Comparison of ENCODE assay signal across 11 cellular contexts in the genomic region with DNA sequence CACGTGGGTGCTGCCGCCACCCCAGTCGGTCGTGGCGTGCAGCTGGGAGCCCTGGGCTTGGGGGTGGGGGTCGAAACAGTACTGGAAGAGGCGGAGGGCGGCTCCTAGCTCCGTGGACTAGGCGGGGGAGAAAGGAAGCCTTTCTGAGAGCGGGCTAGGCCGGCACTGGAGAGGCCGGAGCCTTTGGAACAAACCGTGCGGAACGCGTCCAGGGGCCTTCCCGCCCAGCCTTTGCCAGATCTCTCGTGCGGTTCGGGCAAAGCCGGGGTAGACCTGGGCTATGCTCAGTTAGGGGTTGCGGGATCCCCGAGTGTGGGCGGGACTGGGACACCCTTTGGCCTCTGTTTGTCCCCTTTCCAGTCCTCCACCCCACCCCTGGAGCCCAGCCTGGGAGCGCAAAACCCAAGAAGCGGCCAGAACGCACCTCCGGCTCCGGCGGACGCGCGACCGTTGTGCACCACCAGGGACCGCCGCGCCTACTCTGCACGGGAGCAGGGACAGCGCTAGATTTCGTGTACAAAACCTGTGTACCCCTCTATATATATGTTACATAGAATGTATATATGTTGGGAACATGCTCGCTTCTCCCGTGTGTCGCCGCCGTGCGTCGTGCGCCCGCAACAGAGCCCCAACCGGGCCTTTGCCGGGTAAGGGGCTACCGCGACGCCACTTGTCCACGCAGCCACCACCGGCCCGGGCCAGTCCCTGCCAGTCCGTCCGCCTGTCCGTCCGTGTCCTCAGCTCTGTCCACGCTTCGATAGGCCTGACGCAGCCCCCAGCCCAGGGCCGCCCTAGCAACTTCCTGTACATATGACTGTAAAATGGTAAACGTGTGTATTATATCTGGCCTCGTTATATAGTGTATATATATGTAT. TPM values are rescaled to one million over a fixed set of nuclear protein-coding genes. Genes with fewer than 3 reads are reported as not detected.
DNase-seq lines count a peak whose midpoint lies in the region; ATAC-seq and TF ChIP-seq lines count a peak whose summit lies in the region.
"Had no signal": no experiment of that assay in that cellular context is flagged by ENCODE, and none has a peak within 500 bp of the region (broad histone marks: within the 10 kb centered on the region; RNA-seq: fewer than 3 reads in every experiment).

No MANE protein-coding gene starts in this region.

- H3K27me3 Mint-ChIP-seq in chondrocyte (ENCODE audit: low read depth) = no peaks in the 10 kb centered on the region
- no peaks in the 10 kb centered on the region for H3K27me3 Mint-ChIP-seq in activated T-cell treated with anti-CD3 and anti-CD28 coated beads, Interleukin-2, amount 50 U/mL, for 4 hours (ENCODE audit: low read depth)
- H3K27me3 Mint-ChIP-seq: activated CD4-positive, alpha-beta T cell treated with anti-CD3 and anti-CD28 coated beads, Interleukin-2, amount 10 ng/mL, durations not matched to agents 7 days and 5 days had no signal

- H3K9me3 Mint-ChIP-seq in chondrocyte (ENCODE audit: low read depth) = no peaks in the 10 kb centered on the region
- H3K9me3 Mint-ChIP-seq in activated T-cell treated with anti-CD3 and anti-CD28 coated beads, Interleukin-2, amount 50 U/mL, for 4 hours = no peaks in the 10 kb centered on the region
- H3K9me3 Mint-ChIP-seq: activated CD4-positive, alpha-beta T cell treated with anti-CD3 and anti-CD28 coated beads, Interleukin-2, amount 10 ng/mL, durations not matched to agents 7 days and 5 days had no signal

- DNase-seq in chondrocyte (ENCODE audit: low spot score) = no peak
- DNase-seq in iris pigment epithelial cell (ENCODE audit: low read depth) = peak; percentile 51
- no peak for DNase-seq in T-helper 1 cell
- no peak for DNase-seq in activated CD4-positive, alpha-beta T cell treated with anti-CD3 and anti-CD28 coated beads for 1 hour
- no peak for DNase-seq in NCI-H2196 treated with DMSO at 0.1 percent for 48 hours (lab: John Stamatoyannopoulos, UW; ENCODE audit: unreplicated experiment)
- no peak for DNase-seq in activated T-cell treated with anti-CD3 and anti-CD28 coated beads, Interleukin-2, amount 50 U/mL, for 4 hours
- DNase-seq: activated CD4-positive, alpha-beta T cell treated with anti-CD3 and anti-CD28 coated beads, Interleukin-2, amount 10 ng/mL, durations not matched to agents 7 days and 5 days; DMS79 treated with DMSO at 0.1 percent for 48 hours had no signal

- H3K9ac ChIP-seq in HUES6 (ENCODE audit: low read length) (peak overlapping the region; percentile 77), subcutaneous abdominal adipose tissue (ENCODE audit: low read length in 5 of 5) (peak overlapping the region in 2 of 5 donors; percentile 37 to 47)

- no peak overlapping the region for H3K4me3 Mint-ChIP-seq in chondrocyte (ENCODE audit: unreplicated experiment)
- H3K4me3 Mint-ChIP-seq in activated T-cell treated with anti-CD3 and anti-CD28 coated beads, Interleukin-2, amount 50 U/mL, for 4 hours = no peak overlapping the region
- H3K4me3 Mint-ChIP-seq: activated CD4-positive, alpha-beta T cell treated with anti-CD3 and anti-CD28 coated beads, Interleukin-2, amount 10 ng/mL, durations not matched to agents 7 days and 5 days had no signal

- H3K36me3 ChIP-seq in HUES6 (ENCODE audit: control insufficient read depth, insufficient read depth, low read length) (peaks cover 29% of the 10 kb centered on the region), subcutaneous abdominal adipose tissue (ENCODE audit: control insufficient read depth in 5 of 5, insufficient read depth in 5 of 5, low read length in 5 of 5) (peaks cover 0 to 43% (median 35%) of the 10 kb centered on the region in 5 donors)

- H3K4me1 Mint-ChIP-seq in chondrocyte (ENCODE audit: low read depth) = peaks cover 14% of the 10 kb centered on the region
- peaks cover 2% of the 10 kb centered on the region for H3K4me1 Mint-ChIP-seq in activated T-cell treated with anti-CD3 and anti-CD28 coated beads, Interleukin-2, amount 50 U/mL, for 4 hours (ENCODE audit: low read depth)

- H3K27ac Mint-ChIP-seq in chondrocyte (ENCODE audit: unreplicated experiment) = peak overlapping the region; percentile 41
- H3K27ac Mint-ChIP-seq: activated CD4-positive, alpha-beta T cell treated with anti-CD3 and anti-CD28 coated beads, Interleukin-2, amount 10 ng/mL, durations not matched to agents 7 days and 5 days had no signal

- no peaks in the 10 kb centered on the region for H3K9me3 ChIP-seq in HUES6 (ENCODE audit: control insufficient read depth, insufficient read depth, low read depth, low read length)
- H3K9me3 ChIP-seq in subcutaneous abdominal adipose tissue (ENCODE audit: control insufficient read depth in 5 of 5, low read length in 5 of 5) = no peaks in the 10 kb centered on the region
- H3K9me3 ChIP-seq: neutrophil had no signal

- TF ChIP-seq CTCF in chondrocyte (IDR thresholded peaks at IDR 0.05) = no peak

- ATAC-seq in activated T-cell treated with anti-CD3 and anti-CD28 coated beads, Interleukin-2, amount 50 U/mL, for 4 hours = no peak

- H3K4me3 ChIP-seq in HUES6 (ENCODE audit: low read depth, low read length) = peak overlapping the region; percentile 64
- H3K4me3 ChIP-seq in subcutaneous abdominal adipose tissue (ENCODE audit: low read depth in 1 of 5, low read length in 5 of 5) = peak overlapping the region in 4 of 5 donors; percentile 16 to 46 (median 26)

- H3K27me3 ChIP-seq in HUES6 (ENCODE audit: control insufficient read depth, insufficient read depth, low read length) = peaks cover 25% of the 10 kb centered on the region
- no peaks in the 10 kb centered on the region for H3K27me3 ChIP-seq in subcutaneous abdominal adipose tissue (ENCODE audit: control insufficient read depth in 5 of 5, insufficient read depth in 4 of 5, low read length in 5 of 5)
- H3K27me3 ChIP-seq: neutrophil had no signal

- H3K27ac ChIP-seq in HUES6 (ENCODE audit: low read depth, low read length) (peak overlapping the region; percentile 25; the same call in 1 of the 2 replicates), subcutaneous abdominal adipose tissue (ENCODE audit: low read depth, low read length) (peak overlapping the region; percentile 62)
- H3K27ac ChIP-seq: neutrophil had no signal

- H3K4me1 ChIP-seq in HUES6 (ENCODE audit: control insufficient read depth, insufficient read depth, low read length) = peaks cover 25% of the 10 kb centered on the region
- peaks cover under 1 to 54% (median 30%) of the 10 kb centered on the region in 5 donors for H3K4me1 ChIP-seq in subcutaneous abdominal adipose tissue (ENCODE audit: control insufficient read depth in 5 of 5, insufficient read depth in 5 of 5, low read length in 5 of 5)

- H3K36me3 Mint-ChIP-seq in chondrocyte (ENCODE audit: low read depth) = peaks cover 10% of the 10 kb centered on the region
- H3K36me3 Mint-ChIP-seq in activated T-cell treated with anti-CD3 and anti-CD28 coated beads, Interleukin-2, amount 50 U/mL, for 4 hours (ENCODE audit: insufficient read depth) = no peaks in the 10 kb centered on the region

RNA-seq across cellular contexts. Expression of a gene that starts 26.2 kb away (rescaled TPM):
- 22.8 to 26.7 TPM (median 23.4 TPM) in 3 replicates for total RNA-seq in chondrocyte
- total RNA-seq in activated T-cell treated with anti-CD3 and anti-CD28 coated beads, Interleukin-2, amount 50 U/mL, for 4 hours = 10 to 100 TPM; 34.3 to 44.0 (median 34.6) TPM
